Comparison of ENCODE assay signal across 8 cellular contexts in genomic region chr10:60208676-60209269, GRCh38.
A peak's percentile ranks its signal among the peaks of the same experiment; 100 is the strongest.
DNase-seq lines count a peak whose midpoint lies in the region; ATAC-seq, FAIRE-seq and TF ChIP-seq lines count a peak whose summit lies in the region.

No MANE protein-coding gene starts in this region.

- H3K27ac ChIP-seq in smooth muscle cell (ENCODE audit: low read depth): no peak overlapping the region

- H4K20me1 ChIP-seq in smooth muscle cell (ENCODE audit: low read depth): no peaks in the 10 kb centered on the region

- peak; percentile 74 for DNase-seq in DMS53 (lab: John Stamatoyannopoulos, UW)
- DNase-seq in frontal cortex (ENCODE audit: low spot score in 2 of 2): no peak
- DNase-seq in smooth muscle cell (lab: John Stamatoyannopoulos, UW; ENCODE audit: unreplicated experiment): no peak
- no peak for DNase-seq in activated T-cell treated with anti-CD3 and anti-CD28 coated beads, Interleukin-2, amount 50 U/mL, for 4 hours
- DNase-seq in nucleus accumbens (lab: John Stamatoyannopoulos, UW): no peak

- no peaks in the 10 kb centered on the region for H3F3A ChIP-seq in smooth muscle cell (ENCODE audit: low read depth)

- no peak overlapping the region for H3K9ac ChIP-seq in smooth muscle cell (ENCODE audit: low read depth)

- H3K9me3 Mint-ChIP-seq in activated T-cell treated with anti-CD3 and anti-CD28 coated beads, Interleukin-2, amount 50 U/mL, for 4 hours: peaks cover 6% of the 10 kb centered on the region

- peaks cover 20% of the 10 kb centered on the region for H3K4me1 Mint-ChIP-seq in activated T-cell treated with anti-CD3 and anti-CD28 coated beads, Interleukin-2, amount 50 U/mL, for 4 hours (ENCODE audit: low read depth)

- no peaks in the 10 kb centered on the region for H3K4me1 ChIP-seq in smooth muscle cell (ENCODE audit: low read depth)

- H3K36me3 Mint-ChIP-seq in activated T-cell treated with anti-CD3 and anti-CD28 coated beads, Interleukin-2, amount 50 U/mL, for 4 hours (ENCODE audit: insufficient read depth): peaks cover 26% of the 10 kb centered on the region

- FAIRE-seq in frontal cortex (lab: Jason Lieb, UNC): peak; percentile 93

- no peaks in the 10 kb centered on the region for H3K27me3 Mint-ChIP-seq in activated T-cell treated with anti-CD3 and anti-CD28 coated beads, Interleukin-2, amount 50 U/mL, for 4 hours (ENCODE audit: low read depth)

- 46% methylated on average over 4 of the region's 4 CpGs for WGBS in smooth muscle cell (ENCODE audit: low lambda C conversion rate)

- H3K4me3 Mint-ChIP-seq in activated T-cell treated with anti-CD3 and anti-CD28 coated beads, Interleukin-2, amount 50 U/mL, for 4 hours: no peak overlapping the region

- H3K9me3 ChIP-seq in smooth muscle cell (replicated peaks; ENCODE audit: low read depth): no peaks in the 10 kb centered on the region

- no peak overlapping the region for H3K4me2 ChIP-seq in smooth muscle cell

- no peaks in the 10 kb centered on the region for H3K27me3 ChIP-seq in smooth muscle cell (ENCODE audit: low read depth)

- no peaks in the 10 kb centered on the region for H3K36me3 ChIP-seq in smooth muscle cell (ENCODE audit: low read depth)

- H3K4me3 ChIP-seq in smooth muscle cell: no peak overlapping the region

- TF ChIP-seq CTCF in smooth muscle cell (IDR thresholded peaks at IDR 0.05; ENCODE audit: borderline replicate concordance, insufficient read depth, poor library complexity, severe bottlenecking): peak; percentile 60

- ATAC-seq in HG03442 (IDR thresholded peaks at IDR 0.05; ENCODE audit: unreplicated experiment): peak; percentile 53
- ATAC-seq in SK-N-SH treated with all-trans-retinoic acid at 6 μM for 48 hours: peak; percentile 68; the same call in 2 of the 3 replicates
- ATAC-seq in GM21447 (IDR thresholded peaks at IDR 0.05; ENCODE audit: unreplicated experiment): no peak
- no peak for ATAC-seq in activated T-cell treated with anti-CD3 and anti-CD28 coated beads, Interleukin-2, amount 50 U/mL, for 4 hours

- H3K79me2 ChIP-seq in smooth muscle cell (ENCODE audit: low read depth): no peaks in the 10 kb centered on the region

- H2AFZ ChIP-seq in smooth muscle cell (ENCODE audit: low read depth): no peak overlapping the region

TF ChIP-seq in SK-N-SH treated with all-trans-retinoic acid at 6 μM for 48 hours, 23 proteins besides CTCF, POLR2A, EP300 and RAD21:
- no peak for TF ChIP-seq GLIS3 (CRISPR knock-in tag; IDR thresholded peaks at IDR 0.05)
- no peak for TF ChIP-seq ISL1 (CRISPR knock-in tag; IDR thresholded peaks at IDR 0.05)
- TF ChIP-seq CREB5 (CRISPR knock-in tag; IDR thresholded peaks at IDR 0.05; ENCODE audit: low read depth): no peak
- TF ChIP-seq ARNTL (CRISPR knock-in tag; IDR thresholded peaks at IDR 0.05; ENCODE audit: borderline replicate concordance, low read depth): no peak
- no peak for TF ChIP-seq RARB (CRISPR knock-in tag; IDR thresholded peaks at IDR 0.05)
- TF ChIP-seq ZNF70 (CRISPR knock-in tag; IDR thresholded peaks at IDR 0.05): no peak
- no peak for TF ChIP-seq PATZ1 (CRISPR knock-in tag; IDR thresholded peaks at IDR 0.05; ENCODE audit: borderline replicate concordance)
- no peak for TF ChIP-seq ESRRG (CRISPR knock-in tag; IDR thresholded peaks at IDR 0.05)
- TF ChIP-seq SNAI2 (CRISPR knock-in tag; IDR thresholded peaks at IDR 0.05): no peak
- no peak for TF ChIP-seq ZNF8 (CRISPR knock-in tag; IDR thresholded peaks at IDR 0.05)
- TF ChIP-seq OSR1 (CRISPR knock-in tag; IDR thresholded peaks at IDR 0.05): no peak
- TF ChIP-seq ZFP3 (CRISPR knock-in tag; IDR thresholded peaks at IDR 0.05): no peak
- no peak for TF ChIP-seq TOX (CRISPR knock-in tag; IDR thresholded peaks at IDR 0.05; ENCODE audit: borderline replicate concordance)
- TF ChIP-seq PPARA (CRISPR knock-in tag; IDR thresholded peaks at IDR 0.05; ENCODE audit: borderline replicate concordance): no peak
- TF ChIP-seq CSDC2 (CRISPR knock-in tag; IDR thresholded peaks at IDR 0.05): no peak
- TF ChIP-seq BACH2 (CRISPR knock-in tag; IDR thresholded peaks at IDR 0.05; ENCODE audit: borderline replicate concordance): no peak
- TF ChIP-seq CSRNP3 (CRISPR knock-in tag; IDR thresholded peaks at IDR 0.05): no peak
- TF ChIP-seq ZC3H10 (CRISPR knock-in tag; IDR thresholded peaks at IDR 0.05): no peak
- TF ChIP-seq ZFP30 (CRISPR knock-in tag; IDR thresholded peaks at IDR 0.05): no peak
- no peak for TF ChIP-seq POU6F1 (CRISPR knock-in tag; IDR thresholded peaks at IDR 0.05; ENCODE audit: borderline replicate concordance, low read depth)

Comparison
In these comparisons a context has a peak if more than half of its experiments do, and no peak if none do; other contexts are left out.
1. ATAC-seq: peak in HG03442 (single experiment) and SK-N-SH treated with all-trans-retinoic acid at 6 μM for 48 hours (single experiment); none in GM21447 (single experiment) and activated T-cell treated with anti-CD3 and anti-CD28 coated beads, Interleukin-2, amount 50 U/mL, for 4 hours (0 of 2).